ENCODE assay signal across 9 cellular contexts in genomic region chr1:53470155-53470554, GRCh38. TPM values are rescaled to one million over a fixed set of nuclear protein-coding genes. Genes with fewer than 3 reads are reported as not detected.
DNase-seq lines count a peak whose midpoint lies in the region; ATAC-seq and TF ChIP-seq lines count a peak whose summit lies in the region.
"Had no signal": no experiment of that assay in that cellular context is flagged by ENCODE, and none has a peak within 500 bp of the region (broad histone marks: within the 10 kb centered on the region; RNA-seq: fewer than 3 reads in every experiment).

No MANE protein-coding gene starts in this region.

- no peaks in the 10 kb centered on the region for H3K36me3 ChIP-seq in adrenal gland (replicated peaks in 1 of 2)

- no peak for TF ChIP-seq POLR2A in adrenal gland (IDR thresholded peaks at IDR 0.05)

- H3K4me3 ChIP-seq in adrenal gland (no peak overlapping the region), right cardiac atrium (ENCODE audit: low read length) (no peak overlapping the region)

- intact Hi-C loops in adrenal gland (cut with DNase I) (no loop called here), right cardiac atrium (cut with DNase I) (no loop called here)

- DNase-seq in GM04503 (ENCODE audit: low read depth): peak; percentile 34
- peak in 6 of 7 donors; percentile 30 to 60 (median 40) for DNase-seq in adrenal gland
- peak; percentile 85 to 94 (median 92) for DNase-seq in right cardiac atrium
- peak; percentile 91 for DNase-seq in retina
- DNase-seq in CD1c-positive myeloid dendritic cell (ENCODE audit: extremely low spot score): no peak

- no peak overlapping the region for H3K27ac ChIP-seq in adrenal gland
- H3K27ac ChIP-seq in right cardiac atrium (ENCODE audit: low read length): no peak overlapping the region

- ATAC-seq in right cardiac atrium (peak; percentile 87 to 94), GM19328 (IDR thresholded peaks at IDR 0.05; ENCODE audit: unreplicated experiment) (no peak), HG02763 (IDR thresholded peaks at IDR 0.05; ENCODE audit: unreplicated experiment) (no peak), HG03565 (IDR thresholded peaks at IDR 0.05; ENCODE audit: unreplicated experiment) (no peak)

- H3K27me3 ChIP-seq in adrenal gland (no peaks in the 10 kb centered on the region), right cardiac atrium (ENCODE audit: control insufficient read depth, insufficient read depth) (no peaks in the 10 kb centered on the region)

- H3K4me1 ChIP-seq in adrenal gland (replicated peaks in 1 of 2): no peaks in the 10 kb centered on the region
- no peaks in the 10 kb centered on the region for H3K4me1 ChIP-seq in right cardiac atrium (ENCODE audit: control insufficient read depth, insufficient read depth, low read length)

- 43 to 51% (median 44%) methylated on average over 11 to 28 of the region's 28 CpGs for WGBS in adrenal gland, 4 donors
- 13% methylated on average over 28 of the region's 28 CpGs for WGBS in right cardiac atrium

- H3K9me3 ChIP-seq in adrenal gland (replicated peaks in 1 of 3): no peaks in the 10 kb centered on the region
- H3K9me3 ChIP-seq in right cardiac atrium (ENCODE audit: control insufficient read depth, low read length): no peaks in the 10 kb centered on the region

- peak in 5 of 6 experiments; percentile 9 to 43 (median 32) for TF ChIP-seq CTCF in adrenal gland (IDR thresholded peaks at IDR 0.05)

RNA-seq across cellular contexts. Expression of gene DMRTB1, which starts 11.0 kb away (rescaled TPM):
- total RNA-seq in adrenal gland (not detected), right cardiac atrium (not detected)
- polyA plus RNA-seq in adrenal gland (not detected), right cardiac atrium (not detected)
- total RNA-seq: subcutaneous adipose tissue had no signal

Comparison
In these comparisons a context has a peak if more than half of its experiments do, and no peak if none do; other contexts are left out.
1. ATAC-seq: peak in right cardiac atrium (2 of 2); none in GM19328 (single experiment), HG02763 (single experiment) and HG03565 (single experiment).